In the genomic region with DNA sequence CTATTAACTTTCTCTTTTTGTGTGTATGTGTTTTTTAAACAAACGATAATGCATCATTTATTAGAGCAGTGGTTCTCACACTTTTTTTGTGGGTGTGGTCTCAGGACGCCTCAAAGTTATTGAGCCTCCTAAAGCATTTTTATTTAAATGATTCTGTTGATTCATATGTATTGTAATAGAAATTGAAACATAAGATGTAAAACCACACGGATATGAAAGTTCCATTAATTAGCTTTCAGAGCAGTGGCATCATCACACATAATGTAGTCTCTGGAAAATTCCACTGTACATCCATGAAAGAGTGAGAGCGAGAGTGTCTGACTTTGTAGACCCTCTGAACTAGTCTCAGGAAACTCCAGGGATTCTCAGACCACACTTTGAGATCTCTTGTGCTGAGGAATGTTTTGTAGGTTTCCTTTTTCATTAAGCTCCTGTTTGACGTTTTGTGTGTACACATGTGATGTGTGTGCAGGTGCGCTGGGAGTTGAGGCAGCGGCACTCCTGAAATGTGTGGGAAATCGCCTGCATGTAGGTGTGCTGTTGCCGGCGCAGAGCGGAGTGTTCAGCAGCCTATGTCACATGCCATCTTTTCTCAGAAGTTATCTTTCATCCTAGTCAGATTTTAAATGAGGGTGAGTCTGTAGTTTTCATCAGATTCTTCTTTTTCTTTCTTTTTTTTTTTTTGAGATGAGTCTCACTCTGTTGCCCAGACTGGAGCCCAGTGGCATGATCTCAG, we compare ENCODE assay signal across 1 cellular context.
TF ChIP-seq lines count a peak whose summit lies in the region.

No MANE protein-coding gene starts in this region.

TF ChIP-seq in HCT116, 20 proteins besides CTCF, POLR2A, EP300 and RAD21 (continued from another document):
- TF ChIP-seq, protein P1, sequence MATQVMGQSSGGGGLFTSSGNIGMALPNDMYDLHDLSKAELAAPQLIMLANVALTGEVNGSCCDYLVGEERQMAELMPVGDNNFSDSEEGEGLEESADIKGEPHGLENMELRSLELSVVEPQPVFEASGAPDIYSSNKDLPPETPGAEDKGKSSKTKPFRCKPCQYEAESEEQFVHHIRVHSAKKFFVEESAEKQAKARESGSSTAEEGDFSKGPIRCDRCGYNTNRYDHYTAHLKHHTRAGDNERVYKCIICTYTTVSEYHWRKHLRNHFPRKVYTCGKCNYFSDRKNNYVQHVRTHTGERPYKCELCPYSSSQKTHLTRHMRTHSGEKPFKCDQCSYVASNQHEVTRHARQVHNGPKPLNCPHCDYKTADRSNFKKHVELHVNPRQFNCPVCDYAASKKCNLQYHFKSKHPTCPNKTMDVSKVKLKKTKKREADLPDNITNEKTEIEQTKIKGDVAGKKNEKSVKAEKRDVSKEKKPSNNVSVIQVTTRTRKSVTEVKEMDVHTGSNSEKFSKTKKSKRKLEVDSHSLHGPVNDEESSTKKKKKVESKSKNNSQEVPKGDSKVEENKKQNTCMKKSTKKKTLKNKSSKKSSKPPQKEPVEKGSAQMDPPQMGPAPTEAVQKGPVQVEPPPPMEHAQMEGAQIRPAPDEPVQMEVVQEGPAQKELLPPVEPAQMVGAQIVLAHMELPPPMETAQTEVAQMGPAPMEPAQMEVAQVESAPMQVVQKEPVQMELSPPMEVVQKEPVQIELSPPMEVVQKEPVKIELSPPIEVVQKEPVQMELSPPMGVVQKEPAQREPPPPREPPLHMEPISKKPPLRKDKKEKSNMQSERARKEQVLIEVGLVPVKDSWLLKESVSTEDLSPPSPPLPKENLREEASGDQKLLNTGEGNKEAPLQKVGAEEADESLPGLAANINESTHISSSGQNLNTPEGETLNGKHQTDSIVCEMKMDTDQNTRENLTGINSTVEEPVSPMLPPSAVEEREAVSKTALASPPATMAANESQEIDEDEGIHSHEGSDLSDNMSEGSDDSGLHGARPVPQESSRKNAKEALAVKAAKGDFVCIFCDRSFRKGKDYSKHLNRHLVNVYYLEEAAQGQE (IDR thresholded peaks at IDR 0.05; ENCODE audit: low read depth), result no peak
